In the genomic region with DNA sequence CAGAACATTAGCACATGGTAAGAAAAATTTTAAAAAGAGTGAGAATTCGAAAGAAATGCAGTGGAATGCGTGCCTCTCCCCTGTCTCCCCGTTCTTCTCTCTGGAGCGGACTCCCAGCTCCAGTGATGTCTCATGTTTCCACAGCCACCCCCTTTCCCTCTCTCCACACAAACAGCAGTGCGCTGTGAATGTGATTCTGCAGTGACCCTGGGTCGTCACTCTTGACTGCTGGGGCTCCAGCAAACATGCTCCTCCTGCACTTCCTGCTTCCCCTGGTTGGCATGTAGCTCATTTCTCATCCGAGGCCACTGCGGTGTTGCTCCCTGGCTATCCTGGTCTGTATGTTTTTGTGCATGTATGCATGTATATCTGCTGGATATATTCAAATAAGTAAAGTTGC, we compare ENCODE assay signal across 1 cellular context.
TF ChIP-seq lines count a peak whose summit lies in the region.

No MANE protein-coding gene starts in this region.

TF ChIP-seq in HepG2, 621 proteins besides CTCF, POLR2A, EP300 and RAD21 (continued from another document and continues in another):
- TF ChIP-seq PPARG (CRISPR knock-in tag; conservative IDR thresholded peaks at IDR 0.05): 0 out of 2 replicates have a peak, but pooled peaks have one; percentile 51
- TF ChIP-seq, protein P1, sequence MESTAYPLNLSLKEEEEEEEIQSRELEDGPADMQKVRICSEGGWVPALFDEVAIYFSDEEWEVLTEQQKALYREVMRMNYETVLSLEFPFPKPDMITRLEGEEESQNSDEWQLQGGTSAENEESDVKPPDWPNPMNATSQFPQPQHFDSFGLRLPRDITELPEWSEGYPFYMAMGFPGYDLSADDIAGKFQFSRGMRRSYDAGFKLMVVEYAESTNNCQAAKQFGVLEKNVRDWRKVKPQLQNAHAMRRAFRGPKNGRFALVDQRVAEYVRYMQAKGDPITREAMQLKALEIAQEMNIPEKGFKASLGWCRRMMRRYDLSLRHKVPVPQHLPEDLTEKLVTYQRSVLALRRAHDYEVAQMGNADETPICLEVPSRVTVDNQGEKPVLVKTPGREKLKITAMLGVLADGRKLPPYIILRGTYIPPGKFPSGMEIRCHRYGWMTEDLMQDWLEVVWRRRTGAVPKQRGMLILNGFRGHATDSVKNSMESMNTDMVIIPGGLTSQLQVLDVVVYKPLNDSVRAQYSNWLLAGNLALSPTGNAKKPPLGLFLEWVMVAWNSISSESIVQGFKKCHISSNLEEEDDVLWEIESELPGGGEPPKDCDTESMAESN (CRISPR knock-in tag; conservative IDR thresholded peaks at IDR 0.05): 0 out of 2 replicates have a peak, but pooled peaks have one; percentile 41
- TF ChIP-seq SYNCRIP (IDR thresholded peaks at IDR 0.05; ENCODE audit: insufficient read depth, low read depth, low read length): no peak
- TF ChIP-seq SALL1 (CRISPR knock-in tag; IDR thresholded peaks at IDR 0.05): peak; percentile 70
- peak; percentile 44; the same call in 1 of the 2 replicates for TF ChIP-seq MIXL1 (CRISPR knock-in tag; IDR thresholded peaks at IDR 0.05)
- TF ChIP-seq BCL6 (CRISPR knock-in tag; IDR thresholded peaks at IDR 0.05): peak; percentile 23; the same call in 1 of the 2 replicates
- 0 out of 2 replicates have a peak, but pooled peaks have one; percentile 15 for TF ChIP-seq HOXA3 (CRISPR knock-in tag; IDR thresholded peaks at IDR 0.05)
- peak; percentile 75; the same call in 1 of the 2 replicates for TF ChIP-seq IRF2 (CRISPR knock-in tag; IDR thresholded peaks at IDR 0.05)
- TF ChIP-seq RCOR2 (CRISPR knock-in tag; IDR thresholded peaks at IDR 0.05): peak; percentile 49; the same call in 1 of the 2 replicates
- peak; percentile 46; the same call in 1 of the 2 replicates for TF ChIP-seq ARID4A (CRISPR knock-in tag; IDR thresholded peaks at IDR 0.05; ENCODE audit: borderline replicate concordance)
- no peak for TF ChIP-seq NFKBIZ (CRISPR knock-in tag; IDR thresholded peaks at IDR 0.05)
- TF ChIP-seq FLYWCH1 (CRISPR knock-in tag; IDR thresholded peaks at IDR 0.05): no peak
- TF ChIP-seq NCOA2 (CRISPR knock-in tag; IDR thresholded peaks at IDR 0.05): peak; percentile 25; the same call in 1 of the 2 replicates
- 0 out of 2 replicates have a peak, but pooled peaks have one; percentile 41 for TF ChIP-seq ARNT2 (CRISPR knock-in tag; IDR thresholded peaks at IDR 0.05; ENCODE audit: low read depth)
- peak; percentile 26 for TF ChIP-seq ASH2L (IDR thresholded peaks at IDR 0.05; ENCODE audit: insufficient read length, low read depth, low read length)
- TF ChIP-seq ZMYM3 (CRISPR knock-in tag; IDR thresholded peaks at IDR 0.05): peak; percentile 34; the same call in 1 of the 2 replicates
- TF ChIP-seq HDAC1 (CRISPR knock-in tag; IDR thresholded peaks at IDR 0.05): peak; percentile 38; the same call in 1 of the 2 replicates
- TF ChIP-seq ZBTB40 (IDR thresholded peaks at IDR 0.05): no peak
- TF ChIP-seq ZBTB40 (CRISPR knock-in tag; IDR thresholded peaks at IDR 0.05): no peak
- TF ChIP-seq ZNF691 (CRISPR knock-in tag; IDR thresholded peaks at IDR 0.05; ENCODE audit: borderline replicate concordance, low read depth): peak; percentile 33; the same call in 1 of the 2 replicates
- no peak for TF ChIP-seq DNMT3B (CRISPR knock-in tag; conservative IDR thresholded peaks at IDR 0.05)
- peak; percentile 24; the same call in 1 of the 2 replicates for TF ChIP-seq THRA (CRISPR knock-in tag; IDR thresholded peaks at IDR 0.05; ENCODE audit: borderline replicate concordance)
- TF ChIP-seq ZNF451 (CRISPR knock-in tag; IDR thresholded peaks at IDR 0.05): no peak
- peak; percentile 93 for TF ChIP-seq ZNF292 (CRISPR knock-in tag; IDR thresholded peaks at IDR 0.05; ENCODE audit: borderline replicate concordance, low read depth)
- TF ChIP-seq ATF6 (CRISPR knock-in tag; conservative IDR thresholded peaks at IDR 0.05): no peak
- TF ChIP-seq ZNF709 (CRISPR knock-in tag; IDR thresholded peaks at IDR 0.05): no peak
- no peak for TF ChIP-seq RFX3 (CRISPR knock-in tag; IDR thresholded peaks at IDR 0.05)
- TF ChIP-seq SP5 (CRISPR knock-in tag; IDR thresholded peaks at IDR 0.05; ENCODE audit: borderline replicate concordance, low read depth): 0 out of 2 replicates have a peak, but pooled peaks have one; percentile 35
- TF ChIP-seq CEBPG (CRISPR knock-in tag; IDR thresholded peaks at IDR 0.05): peak; percentile 30; the same call in 1 of the 2 replicates
- TF ChIP-seq ZNF205 (CRISPR knock-in tag; IDR thresholded peaks at IDR 0.05): peak; percentile 56; the same call in 1 of the 2 replicates
- peak; percentile 77; the same call in 1 of the 2 replicates for TF ChIP-seq ZNF792 (CRISPR knock-in tag; IDR thresholded peaks at IDR 0.05)
- 0 out of 2 replicates have a peak, but pooled peaks have one; percentile 33 for TF ChIP-seq GZF1 (CRISPR knock-in tag; IDR thresholded peaks at IDR 0.05)
- no peak for TF ChIP-seq ARNT (IDR thresholded peaks at IDR 0.05)
- TF ChIP-seq HNF4A (CRISPR knock-in tag; IDR thresholded peaks at IDR 0.05): peak; percentile 7; the same call in 1 of the 2 replicates
- TF ChIP-seq ETV5 (CRISPR knock-in tag; IDR thresholded peaks at IDR 0.05; ENCODE audit: borderline replicate concordance): peak; percentile 79; the same call in 1 of the 2 replicates
- peak; percentile 82 for TF ChIP-seq TEAD3 (CRISPR knock-in tag; optimal IDR thresholded peaks at IDR 0.05; ENCODE audit: borderline replicate concordance)
- TF ChIP-seq KMT2A (CRISPR knock-in tag; IDR thresholded peaks at IDR 0.05): peak; percentile 82
- TF ChIP-seq ZNF460 (CRISPR knock-in tag; IDR thresholded peaks at IDR 0.05; ENCODE audit: borderline replicate concordance): no peak
- TF ChIP-seq, protein P2, sequence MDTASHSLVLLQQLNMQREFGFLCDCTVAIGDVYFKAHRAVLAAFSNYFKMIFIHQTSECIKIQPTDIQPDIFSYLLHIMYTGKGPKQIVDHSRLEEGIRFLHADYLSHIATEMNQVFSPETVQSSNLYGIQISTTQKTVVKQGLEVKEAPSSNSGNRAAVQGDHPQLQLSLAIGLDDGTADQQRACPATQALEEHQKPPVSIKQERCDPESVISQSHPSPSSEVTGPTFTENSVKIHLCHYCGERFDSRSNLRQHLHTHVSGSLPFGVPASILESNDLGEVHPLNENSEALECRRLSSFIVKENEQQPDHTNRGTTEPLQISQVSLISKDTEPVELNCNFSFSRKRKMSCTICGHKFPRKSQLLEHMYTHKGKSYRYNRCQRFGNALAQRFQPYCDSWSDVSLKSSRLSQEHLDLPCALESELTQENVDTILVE (CRISPR knock-in tag; IDR thresholded peaks at IDR 0.05): no peak
